ENCODE assay signal across 29 cellular contexts in genomic region chrX:74774988-74775387, GRCh38.
"Had no signal": no experiment of that assay in that cellular context is flagged by ENCODE, and none has a peak within 500 bp of the region (broad histone marks: within the 10 kb centered on the region; RNA-seq: fewer than 3 reads in every experiment).

No MANE protein-coding gene starts in this region.

- H3K4me1 ChIP-seq: colonic mucosa, esophagus muscularis mucosa, esophagus squamous epithelium, foreskin keratinocyte, gastrocnemius medialis, gastroesophageal sphincter, heart left ventricle, heart right ventricle had no signal

- H3K27me3 Mint-ChIP-seq: dendritic cell treated with granulocyte-macrophage colony-stimulating factor and Interleukin-4, amounts not matched to agents 40 ng/mL and 50 ng/mL, for 4 days had no signal

- H3K9me3 Mint-ChIP-seq: dendritic cell treated with granulocyte-macrophage colony-stimulating factor and Interleukin-4, amounts not matched to agents 40 ng/mL and 50 ng/mL, for 4 days; effector memory CD8-positive, alpha-beta T cell had no signal

- H3K4me3 Mint-ChIP-seq: dendritic cell treated with granulocyte-macrophage colony-stimulating factor and Interleukin-4, amounts not matched to agents 40 ng/mL and 50 ng/mL, for 4 days; effector memory CD8-positive, alpha-beta T cell; endodermal cell had no signal

- ATAC-seq: effector memory CD8-positive, alpha-beta T cell; esophagus mucosa; foreskin keratinocyte; gastrocnemius medialis; gastroesophageal sphincter; heart left ventricle; heart right ventricle had no signal

- H3K27ac Mint-ChIP-seq: dendritic cell treated with granulocyte-macrophage colony-stimulating factor and Interleukin-4, amounts not matched to agents 40 ng/mL and 50 ng/mL, for 4 days; effector memory CD8-positive, alpha-beta T cell; endodermal cell had no signal

- H3K27ac ChIP-seq: colonic mucosa, coronary artery, dorsolateral prefrontal cortex, epithelial cell of prostate, esophagus muscularis mucosa, esophagus squamous epithelium, foreskin keratinocyte, gastrocnemius medialis, gastroesophageal sphincter, heart left ventricle, heart right ventricle had no signal

- H3K9me3 ChIP-seq: colonic mucosa, esophagus muscularis mucosa, esophagus squamous epithelium, gastrocnemius medialis, gastroesophageal sphincter, heart left ventricle, heart right ventricle had no signal

- H3K4me3 ChIP-seq: colonic mucosa, coronary artery, dorsolateral prefrontal cortex, esophagus muscularis mucosa, esophagus squamous epithelium, gastrocnemius medialis, gastroesophageal sphincter, heart left ventricle, heart right ventricle had no signal

- H3K36me3 ChIP-seq: colonic mucosa, esophagus muscularis mucosa, esophagus squamous epithelium, gastrocnemius medialis, gastroesophageal sphincter, heart left ventricle, heart right ventricle had no signal

- DNase-seq: colonic mucosa; cortex of kidney; dermis blood vessel endothelial cell; dorsolateral prefrontal cortex; effector CD4-positive, alpha-beta T cell; effector CD8-positive, alpha-beta T cell; effector memory CD4-positive, alpha-beta T cell; effector memory CD8-positive, alpha-beta T cell; endodermal cell; erythroblast; esophagus squamous epithelium; foreskin fibroblast; foreskin keratinocyte; foreskin melanocyte; gastrocnemius medialis; glutamatergic neuron; head of caudate nucleus; heart left ventricle; heart right ventricle had no signal

- H3K27me3 ChIP-seq: colonic mucosa, esophagus muscularis mucosa, esophagus squamous epithelium, foreskin keratinocyte, gastroesophageal sphincter had no signal

- FAIRE-seq: colon, endometrium, endothelial cell of umbilical vein, frontal cortex had no signal
